1 cellular context compared by ENCODE assay signal in the genomic region with DNA sequence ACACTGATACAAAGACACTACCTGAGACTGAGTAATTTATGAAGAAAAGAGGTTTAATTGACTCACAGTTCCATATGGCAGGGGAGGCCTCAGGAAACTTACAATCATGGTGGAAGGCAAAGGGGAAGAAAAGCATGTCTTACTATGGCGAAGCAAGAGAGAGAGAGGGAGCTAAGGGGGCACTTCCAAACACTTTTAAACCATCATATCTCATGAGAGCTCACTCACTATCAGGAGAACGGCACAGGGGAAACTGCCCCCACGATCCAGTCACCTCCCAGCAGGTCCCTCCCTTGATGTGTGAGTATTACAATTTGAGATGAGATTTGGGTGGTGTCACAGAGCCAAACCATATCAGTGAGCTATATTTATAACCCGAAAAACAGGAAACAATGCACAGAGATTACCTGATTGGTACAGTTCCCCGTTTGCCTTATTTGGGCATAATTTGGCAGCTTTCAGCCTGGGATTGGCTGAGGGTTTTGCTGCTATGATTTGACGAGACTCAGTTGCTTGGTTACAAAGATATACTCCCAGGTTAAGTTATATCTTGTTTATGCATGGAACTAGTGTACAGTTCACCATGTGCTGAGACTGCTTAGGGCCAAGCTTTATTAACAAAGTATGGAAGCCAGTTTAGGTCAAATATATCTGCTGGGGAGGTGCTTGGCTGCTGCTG.
TF ChIP-seq lines count a peak whose summit lies in the region.

No MANE protein-coding gene starts in this region.

TF ChIP-seq in K562, 482 proteins besides CTCF, POLR2A, EP300 and RAD21 (continued from another document and continues in another):
- TF ChIP-seq, protein P1, sequence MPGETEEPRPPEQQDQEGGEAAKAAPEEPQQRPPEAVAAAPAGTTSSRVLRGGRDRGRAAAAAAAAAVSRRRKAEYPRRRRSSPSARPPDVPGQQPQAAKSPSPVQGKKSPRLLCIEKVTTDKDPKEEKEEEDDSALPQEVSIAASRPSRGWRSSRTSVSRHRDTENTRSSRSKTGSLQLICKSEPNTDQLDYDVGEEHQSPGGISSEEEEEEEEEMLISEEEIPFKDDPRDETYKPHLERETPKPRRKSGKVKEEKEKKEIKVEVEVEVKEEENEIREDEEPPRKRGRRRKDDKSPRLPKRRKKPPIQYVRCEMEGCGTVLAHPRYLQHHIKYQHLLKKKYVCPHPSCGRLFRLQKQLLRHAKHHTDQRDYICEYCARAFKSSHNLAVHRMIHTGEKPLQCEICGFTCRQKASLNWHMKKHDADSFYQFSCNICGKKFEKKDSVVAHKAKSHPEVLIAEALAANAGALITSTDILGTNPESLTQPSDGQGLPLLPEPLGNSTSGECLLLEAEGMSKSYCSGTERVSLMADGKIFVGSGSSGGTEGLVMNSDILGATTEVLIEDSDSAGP (CRISPR knock-in tag; IDR thresholded peaks at IDR 0.05): no peak
- TF ChIP-seq HOMEZ (CRISPR knock-in tag; IDR thresholded peaks at IDR 0.05): no peak
- no peak for TF ChIP-seq HNRNPLL (IDR thresholded peaks at IDR 0.05; ENCODE audit: low read depth, low read length, poor library complexity, severe bottlenecking)
- TF ChIP-seq ETS2 (tag; IDR thresholded peaks at IDR 0.05; ENCODE audit: borderline replicate concordance, poor library complexity, severe bottlenecking): no peak
- no peak for TF ChIP-seq FOXM1 (IDR thresholded peaks at IDR 0.05; ENCODE audit: low read depth)
- no peak for TF ChIP-seq FOXM1 (CRISPR knock-in tag; IDR thresholded peaks at IDR 0.05; ENCODE audit: low read depth)
- no peak for TF ChIP-seq C11orf30 (IDR thresholded peaks at IDR 0.05; ENCODE audit: low read depth)
- no peak for TF ChIP-seq ID3 (CRISPR knock-in tag; IDR thresholded peaks at IDR 0.05)
- TF ChIP-seq ID3 (tag; IDR thresholded peaks at IDR 0.05): no peak
- TF ChIP-seq, protein P2, sequence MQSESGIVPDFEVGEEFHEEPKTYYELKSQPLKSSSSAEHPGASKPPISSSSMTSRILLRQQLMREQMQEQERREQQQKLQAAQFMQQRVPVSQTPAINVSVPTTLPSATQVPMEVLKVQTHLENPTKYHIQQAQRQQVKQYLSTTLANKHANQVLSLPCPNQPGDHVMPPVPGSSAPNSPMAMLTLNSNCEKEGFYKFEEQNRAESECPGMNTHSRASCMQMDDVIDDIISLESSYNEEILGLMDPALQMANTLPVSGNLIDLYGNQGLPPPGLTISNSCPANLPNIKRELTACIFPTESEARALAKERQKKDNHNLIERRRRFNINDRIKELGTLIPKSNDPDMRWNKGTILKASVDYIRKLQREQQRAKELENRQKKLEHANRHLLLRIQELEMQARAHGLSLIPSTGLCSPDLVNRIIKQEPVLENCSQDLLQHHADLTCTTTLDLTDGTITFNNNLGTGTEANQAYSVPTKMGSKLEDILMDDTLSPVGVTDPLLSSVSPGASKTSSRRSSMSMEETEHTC (IDR thresholded peaks at IDR 0.05): no peak
- TF ChIP-seq NELFE (IDR thresholded peaks at IDR 0.05; ENCODE audit: insufficient read depth, insufficient read length): no peak
- TF ChIP-seq, protein P3, sequence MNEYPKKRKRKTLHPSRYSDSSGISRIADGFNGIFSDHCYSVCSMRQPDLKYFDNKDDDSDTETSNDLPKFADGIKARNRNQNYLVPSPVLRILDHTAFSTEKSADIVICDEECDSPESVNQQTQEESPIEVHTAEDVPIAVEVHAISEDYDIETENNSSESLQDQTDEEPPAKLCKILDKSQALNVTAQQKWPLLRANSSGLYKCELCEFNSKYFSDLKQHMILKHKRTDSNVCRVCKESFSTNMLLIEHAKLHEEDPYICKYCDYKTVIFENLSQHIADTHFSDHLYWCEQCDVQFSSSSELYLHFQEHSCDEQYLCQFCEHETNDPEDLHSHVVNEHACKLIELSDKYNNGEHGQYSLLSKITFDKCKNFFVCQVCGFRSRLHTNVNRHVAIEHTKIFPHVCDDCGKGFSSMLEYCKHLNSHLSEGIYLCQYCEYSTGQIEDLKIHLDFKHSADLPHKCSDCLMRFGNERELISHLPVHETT (CRISPR knock-in tag; conservative IDR thresholded peaks at IDR 0.05 in 1 of 2, IDR thresholded peaks at IDR 0.05 in 1 of 2): peak in 1 of 2 experiments; percentile 56; a peak in 1 of 4 replicates
- TF ChIP-seq, protein P4, sequence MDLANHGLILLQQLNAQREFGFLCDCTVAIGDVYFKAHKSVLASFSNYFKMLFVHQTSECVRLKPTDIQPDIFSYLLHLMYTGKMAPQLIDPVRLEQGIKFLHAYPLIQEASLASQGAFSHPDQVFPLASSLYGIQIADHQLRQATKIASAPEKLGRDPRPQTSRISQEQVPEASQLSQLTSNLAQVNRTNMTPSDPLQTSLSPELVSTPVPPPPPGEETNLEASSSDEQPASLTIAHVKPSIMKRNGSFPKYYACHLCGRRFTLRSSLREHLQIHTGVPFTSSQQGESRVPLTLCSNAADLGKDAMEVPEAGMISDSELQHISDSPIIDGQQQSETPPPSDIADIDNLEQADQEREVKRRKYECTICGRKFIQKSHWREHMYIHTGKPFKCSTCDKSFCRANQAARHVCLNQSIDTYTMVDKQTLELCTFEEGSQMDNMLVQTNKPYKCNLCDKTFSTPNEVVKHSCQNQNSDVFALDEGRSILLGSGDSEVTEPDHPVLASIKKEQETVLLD (IDR thresholded peaks at IDR 0.05): no peak
- no peak for TF ChIP-seq THRA (IDR thresholded peaks at IDR 0.05)
- TF ChIP-seq, protein P5, sequence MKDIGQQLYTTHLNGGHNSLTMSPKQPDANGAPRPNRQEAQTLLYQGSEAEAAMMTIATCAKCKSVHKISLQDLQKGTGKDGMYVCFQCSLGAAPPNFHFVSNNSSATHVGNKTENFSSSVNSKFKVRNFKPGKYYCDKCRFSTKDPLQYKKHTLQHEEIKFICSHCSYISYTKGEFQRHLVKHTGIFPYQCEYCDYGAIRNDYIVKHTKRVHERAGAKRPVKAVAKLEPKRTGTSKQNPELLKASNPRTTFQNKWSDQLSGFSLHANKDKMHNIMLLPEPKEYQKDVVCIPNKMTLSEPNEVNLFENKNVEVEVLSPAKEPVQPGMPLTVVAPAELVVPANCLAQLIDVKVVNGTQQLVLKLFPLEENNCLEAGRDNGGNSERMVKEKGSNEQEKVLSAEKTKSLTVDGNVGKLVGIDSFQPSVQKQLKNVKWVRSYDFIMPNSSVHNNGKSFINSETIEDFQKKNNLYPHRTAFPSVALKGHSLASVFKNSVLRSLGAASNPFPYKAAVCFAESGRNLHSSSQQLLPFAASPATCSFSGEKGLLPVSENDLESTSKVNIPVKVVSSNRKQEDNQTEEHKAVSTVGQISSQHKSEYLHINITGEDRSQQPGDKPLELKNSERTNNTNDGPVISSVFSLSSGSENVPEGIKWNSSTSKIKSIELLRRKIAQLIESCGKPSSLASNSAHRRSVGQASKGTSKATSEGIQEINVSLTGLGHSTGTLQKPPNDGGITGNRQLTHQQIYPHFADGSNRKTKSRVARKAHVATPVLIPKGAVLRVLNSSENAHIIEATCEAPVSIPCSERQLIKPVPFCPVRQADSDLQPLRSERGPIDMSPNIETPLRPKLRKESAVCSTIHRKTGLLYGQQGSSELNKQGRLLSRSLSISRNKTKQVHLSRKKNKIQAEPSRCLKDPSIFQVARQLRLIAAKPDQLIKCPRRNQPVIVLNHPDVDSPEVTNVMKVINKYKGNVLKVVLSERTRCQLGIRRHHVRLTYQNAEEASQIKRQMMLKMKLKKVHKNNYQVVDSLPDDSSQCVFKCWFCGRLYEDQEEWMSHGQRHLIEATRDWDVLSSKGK (CRISPR knock-in tag; IDR thresholded peaks at IDR 0.05): no peak
- TF ChIP-seq CBFB (CRISPR knock-in tag; IDR thresholded peaks at IDR 0.05): no peak
- TF ChIP-seq YY1 (IDR thresholded peaks at IDR 0.05; ENCODE audit: borderline replicate concordance in 1 of 3, control insufficient read depth in 1 of 3, extremely low read depth in 1 of 3, insufficient read depth in 3 of 3, insufficient read length in 1 of 3, insufficient replicate concordance in 2 of 3, low read depth in 1 of 3, low read length in 2 of 3): no peak
- TF ChIP-seq, protein P6, sequence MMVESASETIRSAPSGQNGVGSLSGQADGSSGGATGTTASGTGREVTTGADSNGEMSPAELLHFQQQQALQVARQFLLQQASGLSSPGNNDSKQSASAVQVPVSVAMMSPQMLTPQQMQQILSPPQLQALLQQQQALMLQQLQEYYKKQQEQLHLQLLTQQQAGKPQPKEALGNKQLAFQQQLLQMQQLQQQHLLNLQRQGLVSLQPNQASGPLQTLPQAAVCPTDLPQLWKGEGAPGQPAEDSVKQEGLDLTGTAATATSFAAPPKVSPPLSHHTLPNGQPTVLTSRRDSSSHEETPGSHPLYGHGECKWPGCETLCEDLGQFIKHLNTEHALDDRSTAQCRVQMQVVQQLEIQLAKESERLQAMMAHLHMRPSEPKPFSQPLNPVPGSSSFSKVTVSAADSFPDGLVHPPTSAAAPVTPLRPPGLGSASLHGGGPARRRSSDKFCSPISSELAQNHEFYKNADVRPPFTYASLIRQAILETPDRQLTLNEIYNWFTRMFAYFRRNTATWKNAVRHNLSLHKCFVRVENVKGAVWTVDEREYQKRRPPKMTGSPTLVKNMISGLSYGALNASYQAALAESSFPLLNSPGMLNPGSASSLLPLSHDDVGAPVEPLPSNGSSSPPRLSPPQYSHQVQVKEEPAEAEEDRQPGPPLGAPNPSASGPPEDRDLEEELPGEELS (CRISPR knock-in tag; IDR thresholded peaks at IDR 0.05; ENCODE audit: borderline replicate concordance): no peak
- TF ChIP-seq ZNF124 (CRISPR knock-in tag; IDR thresholded peaks at IDR 0.05): no peak
- TF ChIP-seq CHAMP1 (IDR thresholded peaks at IDR 0.05): no peak
- TF ChIP-seq CBX8 (IDR thresholded peaks at IDR 0.05; ENCODE audit: borderline replicate concordance, extremely low read depth, low read depth, low read length, poor library complexity, severe bottlenecking): no peak
- TF ChIP-seq DEAF1 (CRISPR knock-in tag; IDR thresholded peaks at IDR 0.05): no peak
- TF ChIP-seq, protein P7, sequence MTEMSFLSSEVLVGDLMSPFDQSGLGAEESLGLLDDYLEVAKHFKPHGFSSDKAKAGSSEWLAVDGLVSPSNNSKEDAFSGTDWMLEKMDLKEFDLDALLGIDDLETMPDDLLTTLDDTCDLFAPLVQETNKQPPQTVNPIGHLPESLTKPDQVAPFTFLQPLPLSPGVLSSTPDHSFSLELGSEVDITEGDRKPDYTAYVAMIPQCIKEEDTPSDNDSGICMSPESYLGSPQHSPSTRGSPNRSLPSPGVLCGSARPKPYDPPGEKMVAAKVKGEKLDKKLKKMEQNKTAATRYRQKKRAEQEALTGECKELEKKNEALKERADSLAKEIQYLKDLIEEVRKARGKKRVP (CRISPR knock-in tag; IDR thresholded peaks at IDR 0.05): no peak
- no peak for TF ChIP-seq SMAD4 (CRISPR knock-in tag; conservative IDR thresholded peaks at IDR 0.05)
- no peak for TF ChIP-seq ZNF668 (CRISPR knock-in tag; IDR thresholded peaks at IDR 0.05)
- TF ChIP-seq TSC22D4 (tag; IDR thresholded peaks at IDR 0.05): no peak
- TF ChIP-seq RNF2 (IDR thresholded peaks at IDR 0.05): 0 out of 2 replicates have a peak, but pooled peaks have one; percentile 40
- no peak for TF ChIP-seq ZNF224 (CRISPR knock-in tag; IDR thresholded peaks at IDR 0.05)
- TF ChIP-seq ARHGAP35 (IDR thresholded peaks at IDR 0.05; ENCODE audit: partially characterized antibody): no peak
- TF ChIP-seq TRIM24 (IDR thresholded peaks at IDR 0.05): no peak
- no peak for TF ChIP-seq SETDB1 (IDR thresholded peaks at IDR 0.05; ENCODE audit: low read length)
- no peak for TF ChIP-seq EHMT2 (IDR thresholded peaks at IDR 0.05)
- no peak for TF ChIP-seq NFATC3 (IDR thresholded peaks at IDR 0.05)
- TF ChIP-seq BDP1 (IDR thresholded peaks at IDR 0.05; ENCODE audit: insufficient read depth, insufficient read length): no peak
